In the genomic region with DNA sequence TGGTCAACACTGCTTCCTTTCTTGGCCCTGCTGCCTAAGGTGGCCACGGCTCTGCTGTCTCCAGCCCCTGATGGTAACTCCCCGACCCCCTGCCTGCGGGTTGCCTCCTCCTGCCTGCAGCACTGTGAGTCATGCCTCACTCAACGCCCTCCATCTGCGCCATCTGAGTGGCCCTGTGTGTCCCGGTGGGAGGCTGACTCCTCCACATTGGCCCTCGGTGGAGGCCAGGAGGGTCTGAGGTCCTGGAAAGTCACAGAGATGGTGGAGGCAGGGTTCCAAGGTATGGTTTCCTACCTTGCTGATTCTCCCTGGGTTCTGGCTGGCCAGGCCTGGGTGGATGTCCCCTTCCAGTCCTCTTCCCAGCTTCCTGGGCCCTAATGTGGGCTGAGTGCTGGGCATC, we compare ENCODE assay signal across 18 cellular contexts.
A peak's percentile ranks its signal among the peaks of the same experiment; 100 is the strongest.
DNase-seq lines count a peak whose midpoint lies in the region; TF ChIP-seq lines count a peak whose summit lies in the region.
"Had no signal": no experiment of that assay in that cellular context is flagged by ENCODE, and none has a peak within 500 bp of the region (broad histone marks: within the 10 kb centered on the region; RNA-seq: fewer than 3 reads in every experiment).

No MANE protein-coding gene starts in this region.

- H3K9me3 Mint-ChIP-seq in endodermal cell = peaks cover 4% of the 10 kb centered on the region

- no peak overlapping the region for H3K9ac ChIP-seq in endodermal cell (ENCODE audit: extremely low read depth, low read length, poor library complexity, severe bottlenecking)
- H3K9ac ChIP-seq: KMS-11 had no signal

- no peaks in the 10 kb centered on the region for H3K36me3 ChIP-seq in HEK293 (ENCODE audit: control insufficient read depth in 2 of 2, insufficient read depth in 1 of 2, low read length in 2 of 2)
- no peaks in the 10 kb centered on the region for H3K36me3 ChIP-seq in endodermal cell (ENCODE audit: control insufficient read depth, insufficient read depth, low read length)
- no peaks in the 10 kb centered on the region for H3K36me3 ChIP-seq in ascending aorta
- H3K36me3 ChIP-seq: Peyer's patch, SJSA1 had no signal

- H3K4me3 ChIP-seq in HEK293 (ENCODE audit: low read depth, low read length) = no peak overlapping the region
- H3K4me3 ChIP-seq in endodermal cell (ENCODE audit: low read length) = no peak overlapping the region
- no peak overlapping the region for H3K4me3 ChIP-seq in ascending aorta
- H3K4me3 ChIP-seq: Peyer's patch, SJSA1 had no signal

- H3K27me3 ChIP-seq in endodermal cell (ENCODE audit: control insufficient read depth, insufficient read depth, low read length, poor library complexity, severe bottlenecking) = no peaks in the 10 kb centered on the region
- no peaks in the 10 kb centered on the region for H3K27me3 ChIP-seq in ascending aorta
- H3K27me3 ChIP-seq: Peyer's patch, SJSA1 had no signal

- TF ChIP-seq CTCF in HEK293 (tag by site-specific recombination; IDR thresholded peaks at IDR 0.05) = no peak
- no peak for TF ChIP-seq CTCF in endodermal cell (conservative IDR thresholded peaks at IDR 0.05)
- TF ChIP-seq CTCF in ascending aorta (IDR thresholded peaks at IDR 0.05) = no peak

- H3K9me3 ChIP-seq in HEK293 (ENCODE audit: control insufficient read depth, insufficient read depth, low read depth, low read length) (no peaks in the 10 kb centered on the region), endodermal cell (ENCODE audit: control insufficient read depth, low read length) (no peaks in the 10 kb centered on the region), ascending aorta (no peaks in the 10 kb centered on the region)
- H3K9me3 ChIP-seq: Peyer's patch had no signal

- H3K36me3 Mint-ChIP-seq in endodermal cell (ENCODE audit: low read depth) = no peaks in the 10 kb centered on the region

- H3K4me1 ChIP-seq in HEK293 (ENCODE audit: control insufficient read depth, insufficient read depth, low read length) (no peaks in the 10 kb centered on the region), endodermal cell (ENCODE audit: control insufficient read depth, insufficient read depth, low read length) (no peaks in the 10 kb centered on the region), ascending aorta (no peaks in the 10 kb centered on the region)
- H3K4me1 ChIP-seq: Peyer's patch, SJSA1 had no signal

- DNase-seq in D341Med (ENCODE audit: low spot score) = peak; percentile 21
- peak; percentile 29 for DNase-seq in endodermal cell
- DNase-seq in mesenteric fat pad (ENCODE audit: low spot score) = peak; percentile 85
- DNase-seq in ascending aorta (ENCODE audit: low spot score in 2 of 2) = no peak
- no peak for DNase-seq in hippocampal formation (lab: John Stamatoyannopoulos, UW)
- no peak for DNase-seq in posterior vena cava (ENCODE audit: low spot score)
- DNase-seq in pons (ENCODE audit: low spot score) = no peak
- DNase-seq: HCEC 1CT, NCI-H1105 treated with DMSO at 0.1 percent for 48 hours, NCI-H2081, NCI-H2171 treated with DMSO at 0.1 percent for 48 hours, NCI-H446, NCI-H526, Peyer's patch had no signal

- no peak overlapping the region for H3K27ac ChIP-seq in HEK293 (ENCODE audit: extremely low read depth, low read depth, low read length)
- no peak overlapping the region for H3K27ac ChIP-seq in endodermal cell (ENCODE audit: low read depth, low read length)
- no peak overlapping the region for H3K27ac ChIP-seq in ascending aorta
- H3K27ac ChIP-seq: C4-2B, KMS-11, Peyer's patch, SJSA1 had no signal

- H3K4me1 Mint-ChIP-seq in endodermal cell = no peaks in the 10 kb centered on the region

- intact Hi-C loops in ascending aorta (cut with DNase I) = no loop called here
- intact Hi-C loops in posterior vena cava (cut with DNase I) = no loop called here

- CTCF ChIA-PET in HEK293 (lab: Yijun Ruan, JAX) = no interaction called here

- H3K4me3 Mint-ChIP-seq in endodermal cell = no peak overlapping the region

- 82 to 92% methylated on average over 2 to 7 of the region's 7 CpGs for WGBS in endodermal cell (ENCODE audit: insufficient coverage in 1 of 2, insufficient read length in 1 of 2), 2 experiments

- H3K27me3 Mint-ChIP-seq in endodermal cell (ENCODE audit: insufficient read depth) = no peaks in the 10 kb centered on the region

- H3K27ac Mint-ChIP-seq in endodermal cell = no peak overlapping the region

- POLR2A ChIA-PET in HEK293 (lab: Yijun Ruan, JAX) = no interaction called here

TF ChIP-seq in HEK293, 187 proteins besides CTCF, POLR2A, EP300 and RAD21:
- TF ChIP-seq GLIS1 (tag by site-specific recombination; IDR thresholded peaks at IDR 0.05) (peak; percentile 89), ZNF2 (tag by site-specific recombination; IDR thresholded peaks at IDR 0.05) (no peak), ZNF366 (tag by site-specific recombination; conservative IDR thresholded peaks at IDR 0.05) (no peak), ZIC2 (tag by site-specific recombination; IDR thresholded peaks at IDR 0.05) (peak; percentile 64), ZNF549 (tag by site-specific recombination; IDR thresholded peaks at IDR 0.05) (no peak), ZNF555 (tag by site-specific recombination; conservative IDR thresholded peaks at IDR 0.05) (no peak)
- TF ChIP-seq, protein P1, sequence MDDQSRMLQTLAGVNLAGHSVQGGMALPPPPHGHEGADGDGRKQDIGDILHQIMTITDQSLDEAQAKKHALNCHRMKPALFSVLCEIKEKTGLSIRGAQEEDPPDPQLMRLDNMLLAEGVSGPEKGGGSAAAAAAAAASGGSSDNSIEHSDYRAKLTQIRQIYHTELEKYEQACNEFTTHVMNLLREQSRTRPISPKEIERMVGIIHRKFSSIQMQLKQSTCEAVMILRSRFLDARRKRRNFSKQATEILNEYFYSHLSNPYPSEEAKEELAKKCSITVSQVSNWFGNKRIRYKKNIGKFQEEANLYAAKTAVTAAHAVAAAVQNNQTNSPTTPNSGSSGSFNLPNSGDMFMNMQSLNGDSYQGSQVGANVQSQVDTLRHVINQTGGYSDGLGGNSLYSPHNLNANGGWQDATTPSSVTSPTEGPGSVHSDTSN (CRISPR knock-in tag; IDR thresholded peaks at IDR 0.05) = no peak
- TF ChIP-seq, protein P2, sequence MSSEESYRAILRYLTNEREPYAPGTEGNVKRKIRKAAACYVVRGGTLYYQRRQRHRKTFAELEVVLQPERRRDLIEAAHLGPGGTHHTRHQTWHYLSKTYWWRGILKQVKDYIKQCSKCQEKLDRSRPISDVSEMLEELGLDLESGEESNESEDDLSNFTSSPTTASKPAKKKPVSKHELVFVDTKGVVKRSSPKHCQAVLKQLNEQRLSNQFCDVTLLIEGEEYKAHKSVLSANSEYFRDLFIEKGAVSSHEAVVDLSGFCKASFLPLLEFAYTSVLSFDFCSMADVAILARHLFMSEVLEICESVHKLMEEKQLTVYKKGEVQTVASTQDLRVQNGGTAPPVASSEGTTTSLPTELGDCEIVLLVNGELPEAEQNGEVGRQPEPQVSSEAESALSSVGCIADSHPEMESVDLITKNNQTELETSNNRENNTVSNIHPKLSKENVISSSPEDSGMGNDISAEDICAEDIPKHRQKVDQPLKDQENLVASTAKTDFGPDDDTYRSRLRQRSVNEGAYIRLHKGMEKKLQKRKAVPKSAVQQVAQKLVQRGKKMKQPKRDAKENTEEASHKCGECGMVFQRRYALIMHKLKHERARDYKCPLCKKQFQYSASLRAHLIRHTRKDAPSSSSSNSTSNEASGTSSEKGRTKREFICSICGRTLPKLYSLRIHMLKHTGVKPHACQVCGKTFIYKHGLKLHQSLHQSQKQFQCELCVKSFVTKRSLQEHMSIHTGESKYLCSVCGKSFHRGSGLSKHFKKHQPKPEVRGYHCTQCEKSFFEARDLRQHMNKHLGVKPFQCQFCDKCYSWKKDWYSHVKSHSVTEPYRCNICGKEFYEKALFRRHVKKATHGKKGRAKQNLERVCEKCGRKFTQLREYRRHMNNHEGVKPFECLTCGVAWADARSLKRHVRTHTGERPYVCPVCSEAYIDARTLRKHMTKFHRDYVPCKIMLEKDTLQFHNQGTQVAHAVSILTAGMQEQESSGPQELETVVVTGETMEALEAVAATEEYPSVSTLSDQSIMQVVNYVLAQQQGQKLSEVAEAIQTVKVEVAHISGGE (tag by site-specific recombination; conservative IDR thresholded peaks at IDR 0.05; ENCODE audit: low read depth) = no peak
- TF ChIP-seq, protein P3, sequence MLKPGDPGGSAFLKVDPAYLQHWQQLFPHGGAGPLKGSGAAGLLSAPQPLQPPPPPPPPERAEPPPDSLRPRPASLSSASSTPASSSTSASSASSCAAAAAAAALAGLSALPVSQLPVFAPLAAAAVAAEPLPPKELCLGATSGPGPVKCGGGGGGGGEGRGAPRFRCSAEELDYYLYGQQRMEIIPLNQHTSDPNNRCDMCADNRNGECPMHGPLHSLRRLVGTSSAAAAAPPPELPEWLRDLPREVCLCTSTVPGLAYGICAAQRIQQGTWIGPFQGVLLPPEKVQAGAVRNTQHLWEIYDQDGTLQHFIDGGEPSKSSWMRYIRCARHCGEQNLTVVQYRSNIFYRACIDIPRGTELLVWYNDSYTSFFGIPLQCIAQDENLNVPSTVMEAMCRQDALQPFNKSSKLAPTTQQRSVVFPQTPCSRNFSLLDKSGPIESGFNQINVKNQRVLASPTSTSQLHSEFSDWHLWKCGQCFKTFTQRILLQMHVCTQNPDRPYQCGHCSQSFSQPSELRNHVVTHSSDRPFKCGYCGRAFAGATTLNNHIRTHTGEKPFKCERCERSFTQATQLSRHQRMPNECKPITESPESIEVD (tag by site-specific recombination; IDR thresholded peaks at IDR 0.05) = no peak

Comparison
In these comparisons a context has a peak if more than half of its experiments do, and no peak if none do; other contexts are left out.
1. DNase-seq: peak in D341Med (single experiment), endodermal cell (single experiment) and mesenteric fat pad (single experiment); none in ascending aorta (0 of 2), hippocampal formation (0 of 2), posterior vena cava (single experiment) and pons (single experiment).